In genomic region chr4:87219648-87220093, GRCh38 we compare ENCODE assay signal across 8 cellular contexts. TPM values are rescaled to one million over a fixed set of nuclear protein-coding genes. Genes with fewer than 3 reads are reported as not detected.
DNase-seq lines count a peak whose midpoint lies in the region; ATAC-seq and TF ChIP-seq lines count a peak whose summit lies in the region.

No MANE protein-coding gene starts in this region.

- H3K4me1 ChIP-seq in KMS-11 (ENCODE audit: low read depth, poor library complexity, severe bottlenecking) (peaks cover 20% of the 10 kb centered on the region), ectodermal cell (ENCODE audit: control insufficient read depth, insufficient read depth, low read length) (no peaks in the 10 kb centered on the region)

- peaks cover 2% of the 10 kb centered on the region for H3K27me3 Mint-ChIP-seq in activated CD4-positive, alpha-beta T cell treated with anti-CD3 and anti-CD28 coated beads for 36 hours
- peaks cover 3% of the 10 kb centered on the region for H3K27me3 Mint-ChIP-seq in mesothelial cell of epicardium (ENCODE audit: low read depth)

- CTCF ChIA-PET in activated CD4-positive, alpha-beta T cell treated with anti-CD3 and anti-CD28 coated beads for 36 hours (lab: Charles Lee): interaction anchor here (0.5 to 2.1 kb wide), 11 partner anchors 8 to 992 kb away, joined by 3 to 12 read pairs (median 4); partner anchors contain the start of gene AFF1

- H3K27ac ChIP-seq in KMS-11 (peak overlapping the region; percentile 83), ectodermal cell (ENCODE audit: insufficient read depth, low read depth, low read length, poor library complexity, severe bottlenecking) (peak overlapping the region; percentile 76)

- H2AFZ ChIP-seq in KMS-11 (ENCODE audit: low read depth): peak overlapping the region; percentile 96

- H3K4me1 Mint-ChIP-seq in activated CD4-positive, alpha-beta T cell treated with anti-CD3 and anti-CD28 coated beads for 36 hours: peaks cover 17% of the 10 kb centered on the region
- H3K4me1 Mint-ChIP-seq in mesothelial cell of epicardium: peaks cover 22% of the 10 kb centered on the region

- peaks cover 46% of the 10 kb centered on the region for H3K79me2 ChIP-seq in KMS-11 (ENCODE audit: insufficient read depth, low read depth)

- peak overlapping the region; percentile 90 for H3K9ac ChIP-seq in KMS-11

- intact Hi-C loops in activated CD4-positive, alpha-beta T cell treated with anti-CD3 and anti-CD28 coated beads for 36 hours (cut with DNase I, micrococcal nuclease): loop anchor here (1.0 to 5.0 kb wide), 11 partner anchors 15 to 1063 kb away; partner anchors contain the start of genes NUDT9 (in 2 of the 2), AFF1 (in 1 of the 2), HSD17B11 (in 1 of the 2) and PPM1K (in 1 of the 2)

- H3K4me3 ChIP-seq in KMS-11 (IDR thresholded peaks at IDR 0.05; ENCODE audit: insufficient read depth, low read depth, low read length) (no peak overlapping the region), ectodermal cell (ENCODE audit: insufficient read depth, low read depth, low read length) (peak overlapping the region; percentile 98)

- WGBS in ectodermal cell, 2 experiments: 0 to 1% methylated on average over 40 of the region's 40 CpGs

- TF ChIP-seq CTCF in GM10266 (IDR thresholded peaks at IDR 0.05; ENCODE audit: control insufficient read depth, insufficient read depth, low read depth, missing control alignments) (peak; percentile 36), KMS-11 (conservative IDR thresholded peaks at IDR 0.05; ENCODE audit: low read depth, low read length) (no peak), mesothelial cell of epicardium (IDR thresholded peaks at IDR 0.05; ENCODE audit: unreplicated experiment) (no peak)

- H3K9me3 ChIP-seq in ectodermal cell (ENCODE audit: control insufficient read depth, low read length): no peaks in the 10 kb centered on the region

- no peaks in the 10 kb centered on the region for H3K36me3 ChIP-seq in KMS-11 (ENCODE audit: insufficient read depth)
- H3K36me3 ChIP-seq in ectodermal cell (ENCODE audit: control insufficient read depth, insufficient read depth, low read length): no peaks in the 10 kb centered on the region

- ATAC-seq in GM21723 (IDR thresholded peaks at IDR 0.05; ENCODE audit: unreplicated experiment): peak; percentile 45
- ATAC-seq in activated CD4-positive, alpha-beta T cell treated with anti-CD3 and anti-CD28 coated beads for 36 hours: peak; percentile 42

- no peaks in the 10 kb centered on the region for H4K20me1 ChIP-seq in KMS-11 (ENCODE audit: insufficient read depth)

- H3K36me3 Mint-ChIP-seq in activated CD4-positive, alpha-beta T cell treated with anti-CD3 and anti-CD28 coated beads for 36 hours (ENCODE audit: low read depth): peaks cover 5% of the 10 kb centered on the region
- no peaks in the 10 kb centered on the region for H3K36me3 Mint-ChIP-seq in mesothelial cell of epicardium

- H3K9me3 Mint-ChIP-seq in activated CD4-positive, alpha-beta T cell treated with anti-CD3 and anti-CD28 coated beads for 36 hours (ENCODE audit: low read depth): no peaks in the 10 kb centered on the region
- no peaks in the 10 kb centered on the region for H3K9me3 Mint-ChIP-seq in mesothelial cell of epicardium

- peak overlapping the region; percentile 92 for H3K27ac Mint-ChIP-seq in activated CD4-positive, alpha-beta T cell treated with anti-CD3 and anti-CD28 coated beads for 36 hours
- H3K27ac Mint-ChIP-seq in mesothelial cell of epicardium: peak overlapping the region; percentile 97

- peak overlapping the region; percentile 56 for H3K4me2 ChIP-seq in KMS-11

- peak; percentile 51 for DNase-seq in GM10266 (ENCODE audit: extremely low spot score)
- peak; percentile 70 for DNase-seq in activated CD4-positive, alpha-beta T cell treated with anti-CD3 and anti-CD28 coated beads for 36 hours
- peak; percentile 25 to 44 for DNase-seq in mesothelial cell of epicardium (ENCODE audit: low spot score in 2 of 2, unreplicated experiment in 2 of 2)
- peak; percentile 28 for DNase-seq in stimulated activated CD8-positive, alpha-beta memory T cell treated with anti-CD3 and anti-CD28 coated beads, Interleukin-4, amount 100 ng/mL, for 24 hours (ENCODE audit: low read depth)
- no peak for DNase-seq in middle frontal gyrus (ENCODE audit: extremely low spot score, low spot score)

- POLR2A ChIA-PET in activated CD4-positive, alpha-beta T cell treated with anti-CD3 and anti-CD28 coated beads for 36 hours (lab: Charles Lee): interaction anchor here (0.6 to 1.9 kb wide), 3 partner anchors 71 to 283 kb away, joined by 3 to 5 read pairs (median 3); no protein-coding TSS in a partner anchor

- H3K27me3 ChIP-seq in KMS-11 (ENCODE audit: insufficient read depth, low read depth): no peaks in the 10 kb centered on the region
- no peaks in the 10 kb centered on the region for H3K27me3 ChIP-seq in ectodermal cell (ENCODE audit: control insufficient read depth, insufficient read depth, low read length, poor library complexity, severe bottlenecking)

- peak overlapping the region; percentile 89 for H3K4me3 Mint-ChIP-seq in activated CD4-positive, alpha-beta T cell treated with anti-CD3 and anti-CD28 coated beads for 36 hours
- H3K4me3 Mint-ChIP-seq in mesothelial cell of epicardium: peak overlapping the region; percentile 94

RNA-seq across cellular contexts. Expression of gene KLHL8, which starts 0.7 kb away (rescaled TPM):
- 10 to 100 TPM in 1 of 2 experiments, 1 to 10 TPM in 1; 9.8 to 10.3 TPM for total RNA-seq in activated CD4-positive, alpha-beta T cell treated with anti-CD3 and anti-CD28 coated beads for 36 hours
- 9.4 TPM for polyA plus RNA-seq in ectodermal cell (2013, experiment 1 of 4)
- 11.2 TPM for polyA plus RNA-seq in ectodermal cell (2013, experiment 2 of 4)
- polyA plus RNA-seq in ectodermal cell (2013, experiment 3 of 4): 8.8 TPM
- polyA plus RNA-seq in ectodermal cell (2013, experiment 4 of 4): 9.8 TPM
- total RNA-seq in mesothelial cell of epicardium: 13.0 to 15.2 TPM (median 14.4 TPM) in 3 replicates
